Comparison of ENCODE assay signal across 8 cellular contexts in the genomic region with DNA sequence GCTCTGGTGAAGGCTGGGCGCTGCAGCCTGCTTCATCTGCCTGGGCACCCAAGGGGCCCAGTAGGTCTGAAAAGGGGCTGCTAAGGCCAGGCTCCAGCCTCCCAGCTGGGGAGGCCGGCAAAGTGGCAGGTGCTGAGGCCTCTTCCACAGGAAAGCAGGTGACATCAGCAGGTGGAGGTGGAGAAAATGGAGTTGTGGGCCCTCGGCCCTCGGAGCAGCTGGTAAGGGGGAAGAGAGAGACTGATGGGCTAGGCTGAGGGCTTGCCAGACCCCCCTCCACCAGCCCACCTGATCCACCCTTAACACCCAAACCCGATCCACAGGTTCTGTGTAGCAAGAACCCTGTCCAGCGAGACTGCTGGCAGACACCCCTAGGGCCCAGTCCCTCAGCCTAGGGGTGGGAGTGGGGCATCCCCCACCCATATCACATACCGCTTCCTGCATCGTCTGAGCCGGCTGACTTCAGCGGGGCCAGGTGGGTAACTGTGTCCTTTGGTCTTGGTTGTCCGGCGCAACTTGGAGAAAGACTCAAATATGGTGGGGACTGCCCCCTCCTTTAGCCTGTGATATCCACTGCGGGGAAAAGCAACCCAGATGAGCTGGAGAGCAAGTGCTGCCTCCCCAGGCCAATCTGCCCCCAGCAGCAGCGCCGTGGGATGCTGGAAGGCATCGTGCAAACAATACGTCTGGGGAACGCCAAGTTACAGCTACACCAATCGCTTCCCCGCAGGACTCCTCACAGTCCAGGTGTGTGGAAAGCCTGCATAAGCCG. TPM values are rescaled to one million over a fixed set of nuclear protein-coding genes. Genes with fewer than 3 reads are reported as not detected.
DNase-seq lines count a peak whose midpoint lies in the region; ATAC-seq and TF ChIP-seq lines count a peak whose summit lies in the region.

No MANE protein-coding gene starts in this region.

- peaks cover 5% of the 10 kb centered on the region for H3K79me1 ChIP-seq in mesendoderm (ENCODE audit: low read length)

- in situ Hi-C loops in astrocyte of the cerebellum (cut with HindIII; ENCODE audit: low sequenced_read_pairs): no loop called here

- H3K18ac ChIP-seq in mesendoderm (ENCODE audit: low read length): no peak overlapping the region

- H3K56ac ChIP-seq in mesendoderm (ENCODE audit: low read length): peak overlapping the region; percentile 96

- peak overlapping the region; percentile 91 for H3K9ac ChIP-seq in mesendoderm (ENCODE audit: low read length)

- H3K4ac ChIP-seq in mesendoderm (ENCODE audit: low read depth, low read length): peak overlapping the region; percentile 46

- no peak overlapping the region for H4K5ac ChIP-seq in mesendoderm (ENCODE audit: low read length)

- no peak for ATAC-seq in sciatic nerve
- ATAC-seq in HG02571 (IDR thresholded peaks at IDR 0.05; ENCODE audit: unreplicated experiment): no peak

- no peak overlapping the region for H3K23ac ChIP-seq in mesendoderm (ENCODE audit: low read length)

- WGBS in mesendoderm (ENCODE audit: extremely low coverage, insufficient coverage, low lambda C conversion rate): no CpG with 5 or more reads among the region's 21 CpGs

- H3K36me3 ChIP-seq in ACC112 (ENCODE audit: insufficient read depth, low read length) (no peaks in the 10 kb centered on the region), mesendoderm (ENCODE audit: control insufficient read depth, insufficient read depth, low read length) (no peaks in the 10 kb centered on the region)

- intact Hi-C loops in sciatic nerve (cut with DNase I): no loop called here

- H3K27ac ChIP-seq in ACC112 (ENCODE audit: low read depth, low read length) (no peak overlapping the region), HL-60 (replicated peaks) (no peak overlapping the region; the same call in 1 of the 2 replicates), mesendoderm (ENCODE audit: low read depth, low read length) (no peak overlapping the region)

- TF ChIP-seq CTCF in HL-60 (IDR thresholded peaks at IDR 0.05; ENCODE audit: insufficient read depth, low read length) (no peak), astrocyte of the cerebellum (IDR thresholded peaks at IDR 0.05; ENCODE audit: low read depth, low read length, missing control alignments) (no peak)

- H2AFZ ChIP-seq in ACC112 (ENCODE audit: low read length, unreplicated experiment): no peak overlapping the region

- H2AK5ac ChIP-seq in mesendoderm (ENCODE audit: low read length): no peak overlapping the region

- H3K4me1 ChIP-seq in ACC112 (ENCODE audit: control insufficient read depth, insufficient read depth, low read length, unreplicated experiment) (peaks cover 21% of the 10 kb centered on the region), mesendoderm (ENCODE audit: control insufficient read depth, low read depth, low read length) (no peaks in the 10 kb centered on the region)

- H3K4me3 ChIP-seq in ACC112 (ENCODE audit: low read depth, low read length) (peak overlapping the region; percentile 94), HL-60 (replicated peaks; ENCODE audit: insufficient read depth, low read length) (peak overlapping the region; percentile 68), astrocyte of the cerebellum (ENCODE audit: low read depth, low read length) (peak overlapping the region; percentile 88), mesendoderm (ENCODE audit: low read length) (no peak overlapping the region)

- no peak overlapping the region for H4K8ac ChIP-seq in mesendoderm (ENCODE audit: low read depth, low read length)

- no peak for DNase-seq in HL-60 (ENCODE audit: low read depth in 1 of 2, low spot score in 1 of 2)
- DNase-seq in astrocyte of the cerebellum (ENCODE audit: low read depth): no peak
- no peak for DNase-seq in mesendoderm
- no peak for DNase-seq in sciatic nerve (ENCODE audit: low spot score)
- DNase-seq in NCI-H1930 (lab: John Stamatoyannopoulos, UW): no peak
- no peak for DNase-seq in SW 1271 (lab: John Stamatoyannopoulos, UW)

- H2BK120ac ChIP-seq in mesendoderm (ENCODE audit: low read depth, low read length): no peak overlapping the region

- no peak overlapping the region for H2BK15ac ChIP-seq in mesendoderm (replicated peaks; ENCODE audit: low read depth)

- H3K27me3 ChIP-seq in ACC112 (ENCODE audit: insufficient read depth, low read length): no peaks in the 10 kb centered on the region
- no peaks in the 10 kb centered on the region for H3K27me3 ChIP-seq in HL-60 (ENCODE audit: insufficient read depth, poor library complexity, severe bottlenecking)
- no peaks in the 10 kb centered on the region for H3K27me3 ChIP-seq in mesendoderm (ENCODE audit: insufficient read depth, low read length, poor library complexity)

- H3K4me2 ChIP-seq in mesendoderm (ENCODE audit: low read length): peak overlapping the region; percentile 68

- peaks cover 27% of the 10 kb centered on the region for H3K79me2 ChIP-seq in ACC112 (ENCODE audit: control insufficient read depth, insufficient read depth, low read length, unreplicated experiment)
- H3K79me2 ChIP-seq in mesendoderm (ENCODE audit: control insufficient read depth, insufficient read depth, low read length): peaks cover 2% of the 10 kb centered on the region

- H2BK5ac ChIP-seq in mesendoderm (ENCODE audit: low read length): no peak overlapping the region

RNA-seq across cellular contexts. Expression of a gene that starts 1.5 kb away (rescaled TPM):
- 21.8 TPM for polyA plus RNA-seq in mesendoderm (2013, experiment 1 of 2)
- 21.7 TPM for polyA plus RNA-seq in mesendoderm (2013, experiment 2 of 2)
- total RNA-seq in sciatic nerve: 21.9 TPM

RNA-seq across cellular contexts. Expression of a gene that starts 14.6 kb away (rescaled TPM):
- not detected for polyA plus RNA-seq in mesendoderm (2013, experiment 1 of 2)
- not detected for polyA plus RNA-seq in mesendoderm (2013, experiment 2 of 2)
- 2.3 TPM for total RNA-seq in sciatic nerve

RNA-seq across cellular contexts. Expression of a gene that starts 18.3 kb away (rescaled TPM):
- polyA plus RNA-seq in mesendoderm (2013, experiment 1 of 2): 11.8 TPM
- 11.9 TPM for polyA plus RNA-seq in mesendoderm (2013, experiment 2 of 2)
- total RNA-seq in sciatic nerve: 72.9 TPM

RNA-seq across cellular contexts. Expression of a gene that starts 32.0 kb away (rescaled TPM):
- 0.03 TPM for polyA plus RNA-seq in mesendoderm (2013, experiment 1 of 2)
- not detected for polyA plus RNA-seq in mesendoderm (2013, experiment 2 of 2)
- 0.89 TPM for total RNA-seq in sciatic nerve

RNA-seq across cellular contexts. Expression of a gene that starts 33.3 kb away (rescaled TPM):
- 0.11 TPM for polyA plus RNA-seq in mesendoderm (2013, experiment 1 of 2)
- 0.27 TPM for polyA plus RNA-seq in mesendoderm (2013, experiment 2 of 2)
- total RNA-seq in sciatic nerve: 2.1 TPM
